ENCODE assay signal across 25 cellular contexts in genomic region chr2:64001382-64002101, GRCh38.
"Had no signal": no experiment of that assay in that cellular context is flagged by ENCODE, and none has a peak within 500 bp of the region (broad histone marks: within the 10 kb centered on the region; RNA-seq: fewer than 3 reads in every experiment).

No MANE protein-coding gene starts in this region.

- H3K4me3 ChIP-seq: colonic mucosa, esophagus muscularis mucosa, gastroesophageal sphincter, lung, ovary, sigmoid colon, stomach, thyroid gland had no signal

- H3K4me1 Mint-ChIP-seq: endodermal cell, memory B cell had no signal

- H3K4me3 Mint-ChIP-seq: dendritic cell treated with granulocyte-macrophage colony-stimulating factor and Interleukin-4, amounts not matched to agents 40 ng/mL and 50 ng/mL, for 4 days; endodermal cell; memory B cell; natural killer cell; stimulated activated effector memory CD8-positive, alpha-beta T cell treated with anti-CD3 and anti-CD28 coated beads, Interleukin-12 subunit alpha, Interleukin-12 subunit beta, amount 100 ng/mL, for 72 hours; type B pancreatic cell had no signal

- H3K27me3 Mint-ChIP-seq: dendritic cell treated with granulocyte-macrophage colony-stimulating factor and Interleukin-4, amounts not matched to agents 40 ng/mL and 50 ng/mL, for 4 days; memory B cell; type B pancreatic cell had no signal

- H3K27ac ChIP-seq: colonic mucosa, epithelial cell of prostate, esophagus muscularis mucosa, foreskin keratinocyte, gastroesophageal sphincter, ovary, sigmoid colon, stomach, thyroid gland had no signal

- DNase-seq: central memory CD4-positive, alpha-beta T cell; colonic mucosa; effector CD8-positive, alpha-beta T cell; foreskin keratinocyte; glutamatergic neuron; left cardiac atrium; natural killer cell; occipital lobe; ovary; retina; sigmoid colon; stimulated activated CD4-positive, alpha-beta T cell treated with anti-CD3 and anti-CD28 coated beads, Interleukin-2, amount 100 ng/mL, for 24 hours; stimulated activated CD4-positive, alpha-beta T cell treated with anti-CD3 and anti-CD28 coated beads, Interleukin-4, amount 100 ng/mL, for 24 hours; stimulated activated naive CD4-positive, alpha-beta T cell treated with Interleukin-2 at 50 U/mL for 16 hours; stomach; thyroid gland had no signal

- ATAC-seq: gastroesophageal sphincter; natural killer cell; stimulated activated effector memory CD8-positive, alpha-beta T cell treated with anti-CD3 and anti-CD28 coated beads, Interleukin-12 subunit alpha, Interleukin-12 subunit beta, amount 100 ng/mL, for 72 hours had no signal

- H3K4me1 ChIP-seq: foreskin keratinocyte had no signal

- H3K27ac Mint-ChIP-seq: dendritic cell treated with granulocyte-macrophage colony-stimulating factor and Interleukin-4, amounts not matched to agents 40 ng/mL and 50 ng/mL, for 4 days; memory B cell; natural killer cell; stimulated activated effector memory CD8-positive, alpha-beta T cell treated with anti-CD3 and anti-CD28 coated beads, Interleukin-12 subunit alpha, Interleukin-12 subunit beta, amount 100 ng/mL, for 72 hours; type B pancreatic cell had no signal

- H3K27me3 ChIP-seq: colonic mucosa, esophagus muscularis mucosa, foreskin keratinocyte, gastroesophageal sphincter, ovary, sigmoid colon, stomach, thyroid gland had no signal

- H3K9me3 ChIP-seq: colonic mucosa, esophagus muscularis mucosa, gastroesophageal sphincter, ovary, sigmoid colon, thyroid gland had no signal

- H3K9me3 Mint-ChIP-seq: type B pancreatic cell had no signal

- H3K36me3 ChIP-seq: colonic mucosa, ovary, sigmoid colon, thyroid gland had no signal
